36 cellular contexts compared by ENCODE assay signal in genomic region chr21:43785134-43785533, GRCh38.
"Had no signal": no experiment of that assay in that cellular context is flagged by ENCODE, and none has a peak within 500 bp of the region (broad histone marks: within the 10 kb centered on the region; RNA-seq: fewer than 3 reads in every experiment).

No MANE protein-coding gene starts in this region.

- H3K27ac ChIP-seq: ascending aorta, cardiac muscle cell, Peyer's patch, WERI-Rb-1 had no signal

- H3K4me3 ChIP-seq: ascending aorta, cardiac muscle cell, K562, Peyer's patch had no signal

- H3K36me3 ChIP-seq: ascending aorta, cardiac muscle cell, Peyer's patch had no signal

- H3K27me3 Mint-ChIP-seq: activated CD4-positive, alpha-beta memory T cell treated with anti-CD3 and anti-CD28 coated beads, Interleukin-2, amount 10 ng/mL, durations not matched to agents 7 days and 5 days; activated CD8-positive, alpha-beta memory T cell treated with anti-CD3 and anti-CD28 coated beads, Interleukin-2, amount 10 ng/mL, durations not matched to agents 7 days and 5 days; activated naive CD8-positive, alpha-beta T cell treated with anti-CD3 and anti-CD28 coated beads for 36 hours; activated T-helper 17 cell treated with anti-CD3 and anti-CD28 coated beads, Interleukin-2, amount 50 U/mL, for 72 hours had no signal

- ATAC-seq: activated CD8-positive, alpha-beta memory T cell treated with anti-CD3 and anti-CD28 coated beads, Interleukin-2, amount 10 ng/mL, durations not matched to agents 7 days and 5 days; activated T-cell treated with anti-CD3 and anti-CD28 coated beads, Interleukin-2, amount 50 U/mL, for 72 hours; activated T-helper 17 cell treated with anti-CD3 and anti-CD28 coated beads, Interleukin-2, amount 50 U/mL, for 72 hours; K562 had no signal

- FAIRE-seq: K562 had no signal

- H3K27me3 ChIP-seq: ascending aorta, cardiac muscle cell, Peyer's patch had no signal

- H3K9me3 Mint-ChIP-seq: activated CD4-positive, alpha-beta memory T cell treated with anti-CD3 and anti-CD28 coated beads, Interleukin-2, amount 10 ng/mL, durations not matched to agents 7 days and 5 days; activated naive CD8-positive, alpha-beta T cell treated with anti-CD3 and anti-CD28 coated beads for 36 hours; activated T-cell treated with anti-CD3 and anti-CD28 coated beads, Interleukin-2, amount 50 U/mL, for 72 hours; activated T-helper 17 cell treated with anti-CD3 and anti-CD28 coated beads, Interleukin-2, amount 50 U/mL, for 72 hours had no signal

- DNase-seq: activated CD4-positive, alpha-beta memory T cell treated with anti-CD3 and anti-CD28 coated beads, Interleukin-2, amount 10 ng/mL, durations not matched to agents 7 days and 5 days; activated CD4-positive, alpha-beta T cell treated with anti-CD3 and anti-CD28 coated beads for 1 hour; activated CD4-positive, alpha-beta T cell treated with anti-CD3 and anti-CD28 coated beads for 48 hours; activated CD4-positive, CD25-positive, alpha-beta regulatory T cell; activated CD8-positive, alpha-beta memory T cell treated with anti-CD3 and anti-CD28 coated beads for 24 hours; activated CD8-positive, alpha-beta memory T cell treated with anti-CD3 and anti-CD28 coated beads, Interleukin-2, amount 10 ng/mL, durations not matched to agents 7 days and 5 days; activated CD8-positive, alpha-beta memory T cell treated with anti-CD3 and anti-CD28 coated beads, Interleukin-2, amount 50 U/mL, for 48 hours; activated effector memory CD4-positive, alpha-beta T cell treated with anti-CD3 and anti-CD28 coated beads, Interleukin-2, amount 50 U/mL, for 16 hours; activated naive CD4-positive, alpha-beta T cell; activated naive CD4-positive, alpha-beta T cell treated with anti-CD3 and anti-CD28 coated beads, Interleukin-2, amount 50 U/mL, for 16 hours; activated naive CD8-positive, alpha-beta T cell treated with anti-CD3 and anti-CD28 coated beads for 36 hours; activated T-cell treated with anti-CD3 and anti-CD28 coated beads, Interleukin-2, amount 50 U/mL, for 1 hour; activated T-cell treated with anti-CD3 and anti-CD28 coated beads, Interleukin-2, amount 50 U/mL, for 72 hours; amygdala; NCI-H1092 treated with DMSO at 0.1 percent for 48 hours; NCI-H1417; NCI-H146; NCI-H187; NCI-H2029 treated with DMSO at 0.1 percent for 48 hours; NCI-H2107; NCI-H2171; NCI-H446; NCI-H510A treated with DMSO at 0.1 percent for 48 hours; NCI-H526 treated with DMSO at 0.1 percent for 48 hours; NCI-H82; Peyer's patch; Right ventricle myocardium superior; SW 1271; T-helper 1 cell; T-helper 2 cell; T-helper 9 cell; WERI-Rb-1 had no signal

- H3K4me3 Mint-ChIP-seq: activated CD4-positive, alpha-beta memory T cell treated with anti-CD3 and anti-CD28 coated beads, Interleukin-2, amount 10 ng/mL, durations not matched to agents 7 days and 5 days; activated CD8-positive, alpha-beta memory T cell treated with anti-CD3 and anti-CD28 coated beads, Interleukin-2, amount 10 ng/mL, durations not matched to agents 7 days and 5 days; activated naive CD8-positive, alpha-beta T cell treated with anti-CD3 and anti-CD28 coated beads for 36 hours; activated T-cell treated with anti-CD3 and anti-CD28 coated beads, Interleukin-2, amount 50 U/mL, for 72 hours; activated T-helper 17 cell treated with anti-CD3 and anti-CD28 coated beads, Interleukin-2, amount 50 U/mL, for 72 hours had no signal

- H3K9me3 ChIP-seq: ascending aorta, Peyer's patch had no signal

- H3K36me3 Mint-ChIP-seq: activated CD8-positive, alpha-beta memory T cell treated with anti-CD3 and anti-CD28 coated beads, Interleukin-2, amount 10 ng/mL, durations not matched to agents 7 days and 5 days had no signal

- H3K27ac Mint-ChIP-seq: activated CD4-positive, alpha-beta memory T cell treated with anti-CD3 and anti-CD28 coated beads, Interleukin-2, amount 10 ng/mL, durations not matched to agents 7 days and 5 days; activated CD8-positive, alpha-beta memory T cell treated with anti-CD3 and anti-CD28 coated beads, Interleukin-2, amount 10 ng/mL, durations not matched to agents 7 days and 5 days; activated T-cell treated with anti-CD3 and anti-CD28 coated beads, Interleukin-2, amount 50 U/mL, for 72 hours; activated T-helper 17 cell treated with anti-CD3 and anti-CD28 coated beads, Interleukin-2, amount 50 U/mL, for 72 hours had no signal
